ENCODE assay signal across 21 cellular contexts in the genomic region with DNA sequence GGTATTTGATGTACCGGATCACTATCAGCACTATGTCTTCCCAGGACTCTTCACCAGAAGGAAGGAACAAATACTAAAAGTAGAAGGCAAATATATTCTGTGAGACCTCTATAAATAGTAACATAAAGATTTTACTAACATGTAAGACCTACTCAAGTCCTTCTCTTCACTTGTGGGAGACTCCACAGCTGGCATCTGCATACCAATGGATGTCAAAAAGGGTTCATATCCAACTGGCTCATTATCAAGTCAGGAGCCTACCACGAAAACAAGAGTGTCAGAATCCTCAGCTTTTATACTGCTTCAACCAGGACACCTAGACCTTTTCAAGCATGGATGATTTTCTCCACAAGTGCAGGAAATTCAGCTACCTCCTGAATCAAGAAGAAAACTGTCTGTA. TPM values are rescaled to one million over a fixed set of nuclear protein-coding genes. Genes with fewer than 3 reads are reported as not detected.
"Had no signal": no experiment of that assay in that cellular context is flagged by ENCODE, and none has a peak within 500 bp of the region (broad histone marks: within the 10 kb centered on the region; RNA-seq: fewer than 3 reads in every experiment).

No MANE protein-coding gene starts in this region.

- H3K4me1 ChIP-seq: heart left ventricle, left ventricle myocardium inferior, spleen, suprapubic skin, tibial artery, upper lobe of right lung had no signal

- H3K79me2 ChIP-seq: hepatocyte had no signal

- FAIRE-seq: small intestine, urothelium cell line had no signal

- H3K9me3 ChIP-seq: heart left ventricle, left ventricle myocardium inferior, neutrophil, right atrium auricular region, spleen, suprapubic skin, thoracic aorta, tibial artery, upper lobe of right lung had no signal

- DNase-seq: heart left ventricle; islet precursor cell; left ventricle myocardium inferior; naive thymus-derived CD4-positive, alpha-beta T cell; occipital lobe; small intestine; spleen; stimulated activated CD4-positive, alpha-beta T cell treated with anti-CD3 and anti-CD28 coated beads, Interleukin-4, amount 100 ng/mL, for 24 hours; stimulated activated naive CD4-positive, alpha-beta T cell; tibial artery; trophoblast cell; upper lobe of right lung had no signal

- ATAC-seq: heart left ventricle; naive thymus-derived CD4-positive, alpha-beta T cell; natural killer cell treated with Interleukin-12 subunit alpha and Interleukin-12 subunit beta and Interleukin-15 and Interleukin-18, amount 100 ng/mL, for 72 hours; sciatic nerve; stimulated activated effector memory CD8-positive, alpha-beta T cell treated with anti-CD3 and anti-CD28 coated beads, Interleukin-12 subunit alpha, Interleukin-12 subunit beta, amount 100 ng/mL, for 72 hours; upper lobe of right lung had no signal

- H2AFZ ChIP-seq: hepatocyte had no signal

- H3K27me3 ChIP-seq: heart left ventricle, hepatocyte, neutrophil, right atrium auricular region, spleen, suprapubic skin, tibial artery, upper lobe of right lung had no signal

- H3K27ac ChIP-seq: heart left ventricle, hepatocyte, left ventricle myocardium inferior, neutrophil, right atrium auricular region, spleen, suprapubic skin, thoracic aorta, tibial artery, upper lobe of right lung had no signal

- H3K4me2 ChIP-seq: hepatocyte had no signal

- H3K36me3 ChIP-seq: heart left ventricle, left ventricle myocardium inferior, neutrophil, right atrium auricular region, spleen, suprapubic skin, thoracic aorta, tibial artery, upper lobe of right lung had no signal

- H3K4me3 ChIP-seq: heart left ventricle, hepatocyte, left ventricle myocardium inferior, right atrium auricular region, spleen, suprapubic skin, thoracic aorta, tibial artery, upper lobe of right lung had no signal

RNA-seq across cellular contexts. Expression of a gene that starts 20.0 kb away (rescaled TPM):
- polyA plus RNA-seq: naive thymus-derived CD4-positive, alpha-beta T cell had no signal
